9 cellular contexts compared by ENCODE assay signal in the genomic region with DNA sequence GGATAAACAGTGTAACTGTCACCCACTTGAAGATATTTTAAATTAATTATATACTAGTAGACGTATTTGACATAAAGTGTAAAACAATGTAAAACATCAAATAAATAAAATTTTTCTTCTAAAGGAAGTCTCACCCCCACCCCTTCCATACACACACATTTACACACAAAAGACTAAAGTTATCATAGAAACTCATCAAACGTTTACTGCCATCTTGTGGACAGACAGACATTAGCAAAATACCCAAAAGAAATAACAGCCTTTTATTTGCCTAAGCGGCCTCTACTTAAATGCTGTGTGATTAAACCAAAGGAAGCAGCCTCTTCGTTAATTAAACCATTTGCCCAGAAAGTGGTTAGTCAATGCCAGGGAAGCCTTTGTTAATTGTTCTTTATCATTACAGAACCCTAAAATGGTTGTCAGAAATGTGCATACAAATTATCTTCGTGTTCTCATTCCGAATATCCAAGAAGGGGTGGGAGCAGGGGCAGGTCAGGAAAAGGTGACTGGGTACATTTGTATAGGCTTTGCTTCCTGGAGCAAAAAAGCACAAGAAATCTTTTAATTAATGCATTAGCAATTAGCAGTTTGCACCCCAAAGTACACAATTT.
DNase-seq lines count a peak whose midpoint lies in the region; ATAC-seq and TF ChIP-seq lines count a peak whose summit lies in the region.
"Had no signal": no experiment of that assay in that cellular context is flagged by ENCODE, and none has a peak within 500 bp of the region (broad histone marks: within the 10 kb centered on the region; RNA-seq: fewer than 3 reads in every experiment).

No MANE protein-coding gene starts in this region.

- H3K27ac Mint-ChIP-seq in CD8-positive, alpha-beta T cell: no peak overlapping the region
- no peak overlapping the region for H3K27ac Mint-ChIP-seq in brain
- H3K27ac Mint-ChIP-seq: IgD-negative memory B cell had no signal

- no peak overlapping the region for H3K4me3 ChIP-seq in CD8-positive, alpha-beta T cell (ENCODE audit: low read depth, low read length)
- H3K4me3 ChIP-seq in GM23248: no peak overlapping the region

- H3K4me1 ChIP-seq in CD8-positive, alpha-beta T cell (ENCODE audit: insufficient read depth, low read length): no peaks in the 10 kb centered on the region
- H3K4me1 ChIP-seq in GM23248 (ENCODE audit: insufficient read depth): no peaks in the 10 kb centered on the region

- H3K36me3 ChIP-seq in CD8-positive, alpha-beta T cell (ENCODE audit: insufficient read depth, low read length): no peaks in the 10 kb centered on the region
- H3K36me3 ChIP-seq in GM23248 (ENCODE audit: low read depth): no peaks in the 10 kb centered on the region

- no peaks in the 10 kb centered on the region for H3F3A ChIP-seq in GM23248 (ENCODE audit: insufficient read depth)

- CTCF ChIA-PET in CD8-positive, alpha-beta T cell (lab: Charles Lee): interaction anchor here (0.6 to 1.8 kb wide), 2 partner anchors 11 to 75 kb away, joined by 3 to 7 read pairs; no protein-coding TSS in a partner anchor

- no peak overlapping the region for H3K9ac ChIP-seq in GM23248

- no peak overlapping the region for H3K4me2 ChIP-seq in GM23248 (ENCODE audit: unreplicated experiment)

- no peaks in the 10 kb centered on the region for H3K79me2 ChIP-seq in GM23248 (ENCODE audit: insufficient read depth)

- ATAC-seq in CD8-positive, alpha-beta T cell: no peak
- peak; percentile 80 for ATAC-seq in left lobe of liver
- ATAC-seq in HG03571 (IDR thresholded peaks at IDR 0.05; ENCODE audit: unreplicated experiment): no peak
- no peak for ATAC-seq in HG03280 (IDR thresholded peaks at IDR 0.05; ENCODE audit: unreplicated experiment)

- 34 to 37% methylated on average over 6 of the region's 6 CpGs for WGBS in GM23248 (ENCODE audit: low coverage in 1 of 2, low lambda C conversion rate in 2 of 2, missing lambda C conversion rate in 2 of 2), 2 experiments

- H2AFZ ChIP-seq in GM23248: no peak overlapping the region

- DNase-seq in CD8-positive, alpha-beta T cell: no peak
- DNase-seq in GM23248 (peak; percentile 69), NCI-H460 (ENCODE audit: extremely low read depth, low read depth) (peak; percentile 63), left lobe of liver (ENCODE audit: low spot score) (no peak)
- no peak for DNase-seq in activated T-cell treated with anti-CD3 and anti-CD28 coated beads, Interleukin-2, amount 50 U/mL, for 1 hour

- H3K4me3 Mint-ChIP-seq in CD8-positive, alpha-beta T cell: no peak overlapping the region
- H3K4me3 Mint-ChIP-seq in brain: no peak overlapping the region
- H3K4me3 Mint-ChIP-seq: IgD-negative memory B cell had no signal

- H3K9me3 ChIP-seq in CD8-positive, alpha-beta T cell (ENCODE audit: low read length): no peaks in the 10 kb centered on the region
- H3K9me3 ChIP-seq in GM23248 (ENCODE audit: low read depth): no peaks in the 10 kb centered on the region

- no peaks in the 10 kb centered on the region for H3K4me1 Mint-ChIP-seq in CD8-positive, alpha-beta T cell (ENCODE audit: low read depth)
- H3K4me1 Mint-ChIP-seq in brain: peaks cover under 1% of the 10 kb centered on the region
- H3K4me1 Mint-ChIP-seq: IgD-negative memory B cell had no signal

- intact Hi-C loops in CD8-positive, alpha-beta T cell (cut with DNase I, micrococcal nuclease): loop anchor here (1.0 to 10.0 kb wide), 4 partner anchors 23 to 1310 kb away; partner anchors contain the start of gene SAMD5 (in 1 of the 2)

- peak; percentile 51 for TF ChIP-seq CTCF in CD8-positive, alpha-beta T cell (IDR thresholded peaks at IDR 0.05)
- peak; percentile 85 to 89 for TF ChIP-seq CTCF in brain (conservative IDR thresholded peaks at IDR 0.05)

- no peaks in the 10 kb centered on the region for H3K9me2 ChIP-seq in GM23248 (ENCODE audit: insufficient read depth)

- in situ Hi-C loops in GM23248 (cut with MboI): loop anchor here (25.0 kb wide), 1 partner anchor 1304 kb away; no protein-coding TSS in a partner anchor

- no peaks in the 10 kb centered on the region for H3K9me3 Mint-ChIP-seq in CD8-positive, alpha-beta T cell
- peaks cover 0 to 6% (median 3%) of the 10 kb centered on the region in 5 experiments for H3K9me3 Mint-ChIP-seq in brain

- H3K36me3 Mint-ChIP-seq in CD8-positive, alpha-beta T cell: no peaks in the 10 kb centered on the region
- H3K36me3 Mint-ChIP-seq in brain: no peaks in the 10 kb centered on the region
- H3K36me3 Mint-ChIP-seq: IgD-negative memory B cell had no signal

- H3K27ac ChIP-seq in CD8-positive, alpha-beta T cell (ENCODE audit: low read depth, low read length): no peak overlapping the region
- H3K27ac ChIP-seq in GM23248: no peak overlapping the region

- H4K20me1 ChIP-seq in GM23248 (ENCODE audit: insufficient read depth): no peaks in the 10 kb centered on the region

- peaks cover 3% of the 10 kb centered on the region for H3K27me3 Mint-ChIP-seq in CD8-positive, alpha-beta T cell (ENCODE audit: low read depth)
- H3K27me3 Mint-ChIP-seq in brain: peaks cover 4% of the 10 kb centered on the region

- POLR2A ChIA-PET in CD8-positive, alpha-beta T cell (lab: Charles Lee): no interaction called here

- no peaks in the 10 kb centered on the region for H3K27me3 ChIP-seq in CD8-positive, alpha-beta T cell (ENCODE audit: insufficient read depth, low read length)
- H3K27me3 ChIP-seq in GM23248 (replicated peaks; ENCODE audit: insufficient read depth): no peaks in the 10 kb centered on the region

Comparison
In these comparisons a context has a peak if more than half of its experiments do, and no peak if none do; other contexts are left out.
1. DNase-seq: peak in GM23248 (single experiment) and NCI-H460 (single experiment); none in CD8-positive, alpha-beta T cell (0 of 7), left lobe of liver (single experiment) and activated T-cell treated with anti-CD3 and anti-CD28 coated beads, Interleukin-2, amount 50 U/mL, for 1 hour (single experiment).